ENCODE assay signal across 18 cellular contexts in the genomic region with DNA sequence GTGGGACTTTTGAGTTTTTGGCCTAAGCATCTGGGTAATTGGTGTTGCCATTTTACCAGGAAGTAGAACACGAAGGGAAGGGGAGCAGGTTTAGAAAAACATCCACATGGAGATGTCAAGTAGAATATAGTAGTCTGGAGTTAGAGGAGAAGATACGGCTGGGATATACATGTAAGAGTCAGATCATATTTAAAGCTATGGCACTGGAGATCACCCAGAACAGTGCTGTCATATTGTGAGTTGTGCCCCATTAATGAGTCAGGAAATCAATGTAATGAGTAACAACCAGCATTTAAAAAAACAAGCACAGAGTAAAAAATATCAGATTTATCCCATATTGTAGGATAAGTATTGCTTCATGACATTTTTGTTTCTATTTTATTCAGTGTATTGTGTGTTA. TPM values are rescaled to one million over a fixed set of nuclear protein-coding genes. Genes with fewer than 3 reads are reported as not detected.
DNase-seq lines count a peak whose midpoint lies in the region; FAIRE-seq and TF ChIP-seq lines count a peak whose summit lies in the region.
"Had no signal": no experiment of that assay in that cellular context is flagged by ENCODE, and none has a peak within 500 bp of the region (broad histone marks: within the 10 kb centered on the region; RNA-seq: fewer than 3 reads in every experiment).

No MANE protein-coding gene starts in this region.

- peaks cover 52% of the 10 kb centered on the region for H3K79me2 ChIP-seq in GM23248 (ENCODE audit: insufficient read depth)
- peaks cover 48% of the 10 kb centered on the region for H3K79me2 ChIP-seq in MM.1S (ENCODE audit: low read length)

- H3K9me3 ChIP-seq in GM23248 (ENCODE audit: low read depth), result no peaks in the 10 kb centered on the region
- no peaks in the 10 kb centered on the region for H3K9me3 ChIP-seq in skeletal muscle satellite cell (replicated peaks; ENCODE audit: low read length)
- no peaks in the 10 kb centered on the region for H3K9me3 ChIP-seq in MM.1S (replicated peaks; ENCODE audit: insufficient read depth, low read length)
- H3K9me3 ChIP-seq: HAP-1, MG63, psoas muscle had no signal

- H4K20me1 ChIP-seq in GM23248 (ENCODE audit: insufficient read depth) (no peaks in the 10 kb centered on the region), MM.1S (ENCODE audit: insufficient read depth, low read length) (no peaks in the 10 kb centered on the region)

- peak; percentile 21 for FAIRE-seq in RCC 7860 (lab: Jason Lieb, UNC)

- H3K36me3 ChIP-seq in GM23248 (ENCODE audit: low read depth) (no peaks in the 10 kb centered on the region), skeletal muscle satellite cell (ENCODE audit: insufficient read depth, low read length) (no peaks in the 10 kb centered on the region), MM.1S (replicated peaks; ENCODE audit: insufficient read depth, low read length) (no peaks in the 10 kb centered on the region)
- H3K36me3 ChIP-seq: MG63 had no signal

- H3K9me2 ChIP-seq in GM23248 (ENCODE audit: insufficient read depth) (no peaks in the 10 kb centered on the region), MM.1S (replicated peaks; ENCODE audit: insufficient read depth, low read length) (no peaks in the 10 kb centered on the region)

- no peaks in the 10 kb centered on the region for H3F3A ChIP-seq in GM23248 (ENCODE audit: insufficient read depth)
- peaks cover 14% of the 10 kb centered on the region for H3F3A ChIP-seq in MM.1S (ENCODE audit: insufficient read depth, low read length)

- no peak for TF ChIP-seq CTCF in epithelial cell of esophagus (IDR thresholded peaks at IDR 0.05; ENCODE audit: insufficient read depth, low read depth, low read length, missing control alignments)
- TF ChIP-seq CTCF in MM.1S (IDR thresholded peaks at IDR 0.05; ENCODE audit: low read length), result no peak

- peak; percentile 32 for DNase-seq in GM23248
- DNase-seq in RCC 7860 (ENCODE audit: low spot score), result no peak
- peak; percentile 48 for DNase-seq in epithelial cell of esophagus (ENCODE audit: low read depth)
- DNase-seq in GF-D8 (lab: John Stamatoyannopoulos, UW), result no peak
- no peak for DNase-seq in MM.1S
- no peak for DNase-seq in T1000 (lab: John Stamatoyannopoulos, UW)
- DNase-seq: activated CD4-positive, alpha-beta T cell treated with anti-CD3 and anti-CD28 coated beads, Interleukin-2, amount 50 U/mL, for 1 hour; anterior cingulate cortex; CD4-positive, CD25-positive, alpha-beta regulatory T cell; GDM1; MG63; NCI-H1436 treated with DMSO at 0.1 percent for 48 hours; NCI-H526; psoas muscle; trophoblast cell had no signal

- no peak overlapping the region for H3K4me2 ChIP-seq in GM23248 (ENCODE audit: unreplicated experiment)
- H3K4me2 ChIP-seq in skeletal muscle satellite cell (ENCODE audit: low read length), result peak overlapping the region; percentile 41
- no peak overlapping the region for H3K4me2 ChIP-seq in MM.1S (ENCODE audit: low read depth, low read length)

- H3K27me3 ChIP-seq in GM23248 (replicated peaks; ENCODE audit: insufficient read depth) (no peaks in the 10 kb centered on the region), skeletal muscle satellite cell (ENCODE audit: control insufficient read depth, insufficient read depth, low read length) (no peaks in the 10 kb centered on the region), MM.1S (replicated peaks; ENCODE audit: insufficient read depth, low read length) (no peaks in the 10 kb centered on the region)
- H3K27me3 ChIP-seq: MG63 had no signal

- H3K4me1 ChIP-seq in GM23248 (ENCODE audit: insufficient read depth), result peaks cover 22% of the 10 kb centered on the region
- peaks cover 29% of the 10 kb centered on the region for H3K4me1 ChIP-seq in skeletal muscle satellite cell (ENCODE audit: control insufficient read depth, insufficient read depth, low read length)
- H3K4me1 ChIP-seq in MM.1S (ENCODE audit: low read length), result peaks cover 7% of the 10 kb centered on the region; the same call in 1 of the 2 replicates

- H2AFZ ChIP-seq in GM23248, result peak overlapping the region; percentile 24; the same call in 1 of the 2 replicates
- no peak overlapping the region for H2AFZ ChIP-seq in MM.1S (ENCODE audit: low read length)

- H3K27ac ChIP-seq in GM23248, result no peak overlapping the region
- H3K27ac ChIP-seq in MM.1S (ENCODE audit: low read length), result no peak overlapping the region
- H3K27ac ChIP-seq: psoas muscle, skin epidermis had no signal

- WGBS in GM23248 (ENCODE audit: low coverage in 1 of 2, low lambda C conversion rate in 2 of 2, missing lambda C conversion rate in 2 of 2), 2 experiments, result 90 to 91% methylated on average over 2 of the region's 2 CpGs

- H3K4me3 ChIP-seq in GM23248 (no peak overlapping the region), epithelial cell of esophagus (ENCODE audit: low read length) (no peak overlapping the region), skeletal muscle satellite cell (ENCODE audit: low read length) (no peak overlapping the region), MM.1S (ENCODE audit: low read length) (no peak overlapping the region)
- H3K4me3 ChIP-seq: HAP-1, MG63, psoas muscle, skin epidermis had no signal

- H3K9ac ChIP-seq in GM23248 (no peak overlapping the region), skeletal muscle satellite cell (ENCODE audit: low read depth, low read length) (no peak overlapping the region), MM.1S (ENCODE audit: low read length) (no peak overlapping the region)

- in situ Hi-C loops in GM23248 (cut with MboI), result no loop called here

RNA-seq across cellular contexts. Expression of a gene that starts 4.2 kb away (rescaled TPM):
- 5.7 and 6.7 TPM in 2 replicates for total RNA-seq in GM23248 (2014; rRNA removed; shearing (Covaris generic))
- 2.9 and 3.4 TPM in 2 replicates for polyA plus RNA-seq in GM23248 (2016; fragmentation: Nextera tagmentation; extraction: Ambion mirVana)
- 14.7 and 21.2 TPM in 2 replicates for total RNA-seq in skeletal muscle satellite cell (2012; rRNA removed)

RNA-seq across cellular contexts. Expression of a gene that starts 4.3 kb away (rescaled TPM):
- total RNA-seq in GM23248 (2014; rRNA removed; shearing (Covaris generic)), result 13.7 and 16.5 TPM in 2 replicates
- polyA plus RNA-seq in GM23248 (2016; fragmentation: Nextera tagmentation; extraction: Ambion mirVana), result 24.6 and 25.7 TPM in 2 replicates
- 17.0 and 17.7 TPM in 2 replicates for total RNA-seq in skeletal muscle satellite cell (2012; rRNA removed)

Comparison
In these comparisons a context has a peak if more than half of its experiments do, and no peak if none do; other contexts are left out.
1. DNase-seq: peak in GM23248 (single experiment) and epithelial cell of esophagus (single experiment); none in RCC 7860 (single experiment), GF-D8 (single experiment), MM.1S (single experiment) and T1000 (single experiment).